In the genomic region with DNA sequence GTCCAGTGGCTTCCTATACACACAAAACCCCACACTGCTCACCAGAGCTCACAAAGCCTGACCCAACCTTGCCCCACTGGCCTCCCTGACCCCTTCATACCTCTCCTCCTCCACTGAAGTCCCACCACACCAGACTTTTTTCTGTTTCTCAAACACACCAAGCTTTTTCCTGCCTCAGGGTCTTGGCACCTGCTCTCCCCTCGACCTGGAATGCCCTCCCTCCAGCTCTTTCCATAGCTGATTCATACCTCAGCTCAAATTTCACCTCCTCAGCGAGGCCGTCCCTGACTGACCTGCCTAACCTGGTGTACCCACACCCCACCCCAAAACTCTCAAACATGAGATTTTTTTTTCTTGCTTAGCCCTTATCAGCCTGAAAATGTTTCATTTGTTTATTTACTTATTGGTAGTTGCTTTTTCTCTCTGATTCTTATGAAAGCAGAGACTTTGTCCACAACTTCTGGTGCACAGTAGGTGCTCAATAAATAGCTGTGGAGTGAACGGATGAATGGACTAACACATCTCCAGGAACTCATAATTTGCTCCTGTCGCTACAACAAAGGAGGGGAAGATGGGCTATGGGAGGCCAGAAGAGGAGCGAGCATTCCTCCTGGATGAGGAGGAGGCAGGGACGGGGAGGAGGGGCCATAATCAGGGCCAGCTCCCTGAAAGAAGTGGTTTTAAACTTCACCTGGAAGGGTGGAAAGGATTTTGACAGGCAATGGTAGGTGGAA, we compare ENCODE assay signal across 1 cellular context.
TF ChIP-seq lines count a peak whose summit lies in the region.

No MANE protein-coding gene starts in this region.

TF ChIP-seq in IMR-90, 13 proteins besides CTCF, POLR2A, EP300 and RAD21:
- TF ChIP-seq MAFK (IDR thresholded peaks at IDR 0.05; ENCODE audit: low read depth, low read length) (no peak), MXI1 (IDR thresholded peaks at IDR 0.05; ENCODE audit: borderline replicate concordance, low read depth, low read length) (no peak), MAZ (IDR thresholded peaks at IDR 0.05; ENCODE audit: borderline replicate concordance, low read depth, low read length) (no peak), BHLHE40 (IDR thresholded peaks at IDR 0.05; ENCODE audit: low read depth, low read length) (no peak), RCOR1 (IDR thresholded peaks at IDR 0.05; ENCODE audit: insufficient replicate concordance, low read length) (no peak), SMC3 (IDR thresholded peaks at IDR 0.05; ENCODE audit: low read depth, low read length) (no peak), CHD1 (IDR thresholded peaks at IDR 0.05; ENCODE audit: low read depth, low read length) (no peak), RFX5 (IDR thresholded peaks at IDR 0.05; ENCODE audit: low read depth, low read length) (no peak), CEBPB (IDR thresholded peaks at IDR 0.05; ENCODE audit: low read depth, low read length) (no peak), NFE2L2 (IDR thresholded peaks at IDR 0.05; ENCODE audit: low read depth, low read length) (no peak), FOS (IDR thresholded peaks at IDR 0.05; ENCODE audit: low read depth, low read length) (no peak)
- TF ChIP-seq, protein P1, sequence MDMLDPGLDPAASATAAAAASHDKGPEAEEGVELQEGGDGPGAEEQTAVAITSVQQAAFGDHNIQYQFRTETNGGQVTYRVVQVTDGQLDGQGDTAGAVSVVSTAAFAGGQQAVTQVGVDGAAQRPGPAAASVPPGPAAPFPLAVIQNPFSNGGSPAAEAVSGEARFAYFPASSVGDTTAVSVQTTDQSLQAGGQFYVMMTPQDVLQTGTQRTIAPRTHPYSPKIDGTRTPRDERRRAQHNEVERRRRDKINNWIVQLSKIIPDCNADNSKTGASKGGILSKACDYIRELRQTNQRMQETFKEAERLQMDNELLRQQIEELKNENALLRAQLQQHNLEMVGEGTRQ (IDR thresholded peaks at IDR 0.05; ENCODE audit: low read depth, low read length), result no peak
- TF ChIP-seq, protein P2, sequence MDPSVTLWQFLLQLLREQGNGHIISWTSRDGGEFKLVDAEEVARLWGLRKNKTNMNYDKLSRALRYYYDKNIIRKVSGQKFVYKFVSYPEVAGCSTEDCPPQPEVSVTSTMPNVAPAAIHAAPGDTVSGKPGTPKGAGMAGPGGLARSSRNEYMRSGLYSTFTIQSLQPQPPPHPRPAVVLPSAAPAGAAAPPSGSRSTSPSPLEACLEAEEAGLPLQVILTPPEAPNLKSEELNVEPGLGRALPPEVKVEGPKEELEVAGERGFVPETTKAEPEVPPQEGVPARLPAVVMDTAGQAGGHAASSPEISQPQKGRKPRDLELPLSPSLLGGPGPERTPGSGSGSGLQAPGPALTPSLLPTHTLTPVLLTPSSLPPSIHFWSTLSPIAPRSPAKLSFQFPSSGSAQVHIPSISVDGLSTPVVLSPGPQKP (IDR thresholded peaks at IDR 0.05; ENCODE audit: borderline replicate concordance, low read depth, low read length), result no peak
